ENCODE assay signal across 19 cellular contexts in the genomic region with DNA sequence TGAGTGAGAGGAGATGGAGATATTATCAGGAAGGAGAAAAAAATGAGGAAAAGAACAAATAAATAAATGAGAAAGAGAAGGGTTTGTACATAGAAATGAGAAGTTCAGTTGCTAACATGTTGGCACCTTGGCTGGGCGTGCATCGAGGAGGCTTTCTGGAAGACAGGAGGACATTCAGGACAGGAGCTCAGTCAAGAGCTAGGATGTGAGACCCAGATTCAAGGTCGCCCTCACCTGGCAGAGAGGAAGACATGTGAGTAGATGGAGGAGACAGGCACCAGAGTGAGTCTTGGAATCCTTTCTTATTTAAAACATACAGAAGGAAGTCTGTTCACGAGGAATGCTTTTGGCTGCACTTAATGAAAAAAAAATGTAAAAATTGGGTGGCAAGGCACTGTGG.
"Had no signal": no experiment of that assay in that cellular context is flagged by ENCODE, and none has a peak within 500 bp of the region (broad histone marks: within the 10 kb centered on the region; RNA-seq: fewer than 3 reads in every experiment).

No MANE protein-coding gene starts in this region.

- DNase-seq: colonic mucosa; dermis blood vessel endothelial cell; erythroblast; foreskin keratinocyte; left colon; left ventricle myocardium superior; mesenchymal stem cell; mucosa of descending colon; naive thymus-derived CD8-positive, alpha-beta T cell; psoas muscle; stimulated activated naive CD4-positive, alpha-beta T cell; stomach; substantia nigra; transverse colon had no signal

- H3K27ac Mint-ChIP-seq: naive thymus-derived CD8-positive, alpha-beta T cell had no signal

- H3K4me1 ChIP-seq: colonic mucosa, foreskin keratinocyte, psoas muscle, stomach, transverse colon had no signal

- H3K36me3 ChIP-seq: colonic mucosa, neutrophil, stomach, thoracic aorta, transverse colon had no signal

- H3K27me3 ChIP-seq: colonic mucosa, foreskin keratinocyte, neutrophil, transverse colon had no signal

- H3K27ac ChIP-seq: colonic mucosa, foreskin keratinocyte, neutrophil, psoas muscle, skin epidermis, stomach, thoracic aorta, transverse colon had no signal

- ATAC-seq: foreskin keratinocyte; left colon; left ventricle myocardium superior; mucosa of descending colon; naive thymus-derived CD8-positive, alpha-beta T cell; psoas muscle; sciatic nerve had no signal

- H3K4me3 ChIP-seq: colonic mucosa, lung, mucosa of descending colon, psoas muscle, skin epidermis, stomach, thoracic aorta, transverse colon had no signal

- H3K9me3 ChIP-seq: colonic mucosa, mucosa of descending colon, neutrophil, transverse colon had no signal

- H3K4me3 Mint-ChIP-seq: naive thymus-derived CD8-positive, alpha-beta T cell had no signal
